20 cellular contexts compared by ENCODE assay signal in the genomic region with DNA sequence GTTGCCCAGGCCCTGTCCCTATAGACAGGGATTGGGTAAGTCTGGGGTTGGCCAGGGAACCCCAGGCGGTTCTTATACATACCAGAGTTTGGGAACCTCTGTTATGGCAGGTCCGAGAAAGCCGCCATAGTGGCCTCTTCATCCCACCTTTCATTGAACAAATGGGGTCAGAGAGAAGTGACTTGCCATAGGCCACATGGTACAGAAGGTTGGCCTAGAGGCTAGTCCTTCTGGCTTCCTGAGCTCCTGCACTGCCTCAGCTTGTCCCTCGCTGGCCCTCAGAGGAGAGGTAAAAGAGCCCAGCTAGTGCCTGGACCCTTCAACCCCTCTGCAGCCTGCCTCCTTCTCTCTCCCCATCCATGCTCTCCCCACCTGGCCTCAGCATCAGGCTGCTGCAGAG.
DNase-seq lines count a peak whose midpoint lies in the region; TF ChIP-seq lines count a peak whose summit lies in the region.
"Had no signal": no experiment of that assay in that cellular context is flagged by ENCODE, and none has a peak within 500 bp of the region (broad histone marks: within the 10 kb centered on the region; RNA-seq: fewer than 3 reads in every experiment).

No MANE protein-coding gene starts in this region.

- no peak overlapping the region for H3K56ac ChIP-seq in H9 (ENCODE audit: insufficient read length, low read depth, low read length)

- H3K9me3 ChIP-seq in H9 (ENCODE audit: control insufficient read depth, low read depth, low read length): no peaks in the 10 kb centered on the region
- H3K9me3 ChIP-seq: HAP-1, SJCRH30 had no signal

- H3K4me2 ChIP-seq in H9 (ENCODE audit: insufficient read depth, insufficient read length, low read length): no peak overlapping the region

- H3K27me3 Mint-ChIP-seq in H9 (ENCODE audit: low read depth): peaks cover 12% of the 10 kb centered on the region
- peaks cover 7% of the 10 kb centered on the region for H3K27me3 Mint-ChIP-seq in osteocyte (ENCODE audit: unreplicated experiment)

- no peak overlapping the region for H2BK20ac ChIP-seq in H9 (ENCODE audit: low read depth, low read length, poor library complexity, severe bottlenecking)

- WGBS in H9 (ENCODE audit: extremely low coverage, insufficient read length, low lambda C conversion rate): no CpG with 5 or more reads among the region's 4 CpGs

- no peak overlapping the region for H3K14ac ChIP-seq in H9 (ENCODE audit: insufficient read depth, low read length)

- peak; percentile 19 for DNase-seq in ELF-1 (ENCODE audit: low read depth, low spot score)
- DNase-seq in H9: no peak
- DNase-seq in dorsolateral prefrontal cortex: no peak
- peak; percentile 57 for DNase-seq in osteocyte (ENCODE audit: extremely low spot score, unreplicated experiment)
- no peak for DNase-seq in NCI-H510A (lab: John Stamatoyannopoulos, UW)
- no peak for DNase-seq in RKO (ENCODE audit: low spot score)
- no peak for DNase-seq in COR-L47 (lab: John Stamatoyannopoulos, UW)
- no peak for DNase-seq in NCI-H226
- DNase-seq: C1 segment of cervical spinal cord; Calu3; CD8-positive, alpha-beta memory T cell; DMS153; HFFc6; KBM-7; MV-4-11; NCI-H1436 treated with DMSO at 0.1 percent for 48 hours; NCI-H446 treated with DMSO at 0.1 percent for 48 hours; NCI-H526 treated with DMSO at 0.1 percent for 48 hours; SJCRH30 had no signal

- H3K36me3 Mint-ChIP-seq in H9 (ENCODE audit: insufficient read depth in 1 of 3, low read depth in 3 of 3) (peaks cover 0 to 24% (median 4%) of the 10 kb centered on the region in 3 experiments; a peak in 4 of 7 replicates), osteocyte (ENCODE audit: unreplicated experiment) (no peaks in the 10 kb centered on the region)
- H3K36me3 Mint-ChIP-seq: CD8-positive, alpha-beta memory T cell had no signal

- no peak for TF ChIP-seq CTCF in H9 (conservative IDR thresholded peaks at IDR 0.05)
- TF ChIP-seq CTCF in dorsolateral prefrontal cortex (IDR thresholded peaks at IDR 0.05 in 54 of 56, conservative IDR thresholded peaks at IDR 0.05 in 2 of 56; ENCODE audit: low read depth in 1 of 56, partially characterized antibody in 56 of 56): no peak
- TF ChIP-seq CTCF in osteocyte (IDR thresholded peaks at IDR 0.05): no peak

- no peak overlapping the region for H2BK5ac ChIP-seq in H9 (ENCODE audit: insufficient read length, low read length)

- H3K23me2 ChIP-seq in H9 (ENCODE audit: insufficient read length, low read depth, low read length, poor library complexity, severe bottlenecking): no peaks in the 10 kb centered on the region

- no peaks in the 10 kb centered on the region for H3K4me1 ChIP-seq in H9 (ENCODE audit: insufficient read depth, low read length)
- H3K4me1 ChIP-seq: HAP-1, SJCRH30 had no signal

- no peak overlapping the region for H2AK5ac ChIP-seq in H9 (ENCODE audit: insufficient read length, low read length)

- H3K9ac ChIP-seq in H9 (ENCODE audit: extremely low read depth, insufficient read length, low read length): no peak overlapping the region

- H3K4me1 Mint-ChIP-seq in H9: peaks cover 37 to 60% of the 10 kb centered on the region in 2 experiments
- H3K4me1 Mint-ChIP-seq in osteocyte (ENCODE audit: unreplicated experiment): no peaks in the 10 kb centered on the region
- H3K4me1 Mint-ChIP-seq: CD8-positive, alpha-beta memory T cell had no signal

- H3K23ac ChIP-seq in H9 (ENCODE audit: insufficient read length, low read depth, low read length): no peak overlapping the region

- no peak overlapping the region for H3K4me3 Mint-ChIP-seq in H9
- no peak overlapping the region for H3K4me3 Mint-ChIP-seq in osteocyte (ENCODE audit: unreplicated experiment)
- H3K4me3 Mint-ChIP-seq: CD8-positive, alpha-beta memory T cell; HFFc6 had no signal

- intact Hi-C loops in dorsolateral prefrontal cortex (cut with DNase I): no loop called here

- no peak overlapping the region for H4K91ac ChIP-seq in H9 (ENCODE audit: insufficient read length, low read depth, low read length)

- no peak overlapping the region for H2AFZ ChIP-seq in H9 (ENCODE audit: low read length)

- peaks cover 16 to 23% of the 10 kb centered on the region in 2 experiments for H3K9me3 Mint-ChIP-seq in H9
- H3K9me3 Mint-ChIP-seq in osteocyte (ENCODE audit: unreplicated experiment): peaks cover 5% of the 10 kb centered on the region

- no peaks in the 10 kb centered on the region for H3K79me2 ChIP-seq in H9 (ENCODE audit: insufficient read depth, low read length)

- no peak overlapping the region for H4K8ac ChIP-seq in H9 (replicated peaks; ENCODE audit: insufficient read length, low read depth, low read length)

- no peak overlapping the region for H2BK15ac ChIP-seq in H9 (ENCODE audit: low read depth, low read length)

- H3T11ph ChIP-seq in H9 (ENCODE audit: low read length): no peak overlapping the region

- no peaks in the 10 kb centered on the region for H3K79me1 ChIP-seq in H9 (ENCODE audit: insufficient read depth, low read depth, low read length, poor library complexity, severe bottlenecking)

- no peak overlapping the region for H2BK12ac ChIP-seq in H9 (ENCODE audit: insufficient read length, low read depth, low read length)

- H4K5ac ChIP-seq in H9 (ENCODE audit: insufficient read length, low read depth, low read length): no peak overlapping the region

- H3K27ac Mint-ChIP-seq in H9 (peak overlapping the region; percentile 29 to 89 (median 71); a peak in 4 of 7 replicates), osteocyte (ENCODE audit: unreplicated experiment) (no peak overlapping the region)
- H3K27ac Mint-ChIP-seq: CD8-positive, alpha-beta memory T cell; HFFc6 had no signal

- H3K18ac ChIP-seq in H9 (ENCODE audit: insufficient read length, low read depth, low read length): no peak overlapping the region

- H3K4me3 ChIP-seq in dorsolateral prefrontal cortex: no peak overlapping the region
- H3K4me3 ChIP-seq: HAP-1, SJCRH30 had no signal

- no peak overlapping the region for H3K4ac ChIP-seq in H9 (ENCODE audit: low read depth, low read length)

- no peak overlapping the region for H2BK120ac ChIP-seq in H9 (ENCODE audit: low read depth, low read length, poor library complexity, severe bottlenecking)

- H3K27me3 ChIP-seq in H9 (ENCODE audit: insufficient read depth, low read length) (no peaks in the 10 kb centered on the region; the same call in 1 of the 2 replicates), dorsolateral prefrontal cortex (no peaks in the 10 kb centered on the region)
- H3K27me3 ChIP-seq: SJCRH30 had no signal

- H3K27ac ChIP-seq in H9 (ENCODE audit: insufficient read length, low read depth, low read length) (no peak overlapping the region), dorsolateral prefrontal cortex (peak overlapping the region in 31 of 59 donors; percentile 5 to 85 (median 62))
- H3K27ac ChIP-seq: SJCRH30 had no signal

- no peaks in the 10 kb centered on the region for H4K20me1 ChIP-seq in H9 (ENCODE audit: control insufficient read depth, insufficient read depth, insufficient read length)

Comparison
In these comparisons a context has a peak if more than half of its experiments do, and no peak if none do; other contexts are left out.
1. DNase-seq: peak in ELF-1 (single experiment) and osteocyte (single experiment); none in H9 (single experiment), dorsolateral prefrontal cortex (0 of 10), NCI-H510A (single experiment), RKO (single experiment), COR-L47 (single experiment) and NCI-H226 (single experiment).